ENCODE assay signal across 10 cellular contexts in the genomic region with DNA sequence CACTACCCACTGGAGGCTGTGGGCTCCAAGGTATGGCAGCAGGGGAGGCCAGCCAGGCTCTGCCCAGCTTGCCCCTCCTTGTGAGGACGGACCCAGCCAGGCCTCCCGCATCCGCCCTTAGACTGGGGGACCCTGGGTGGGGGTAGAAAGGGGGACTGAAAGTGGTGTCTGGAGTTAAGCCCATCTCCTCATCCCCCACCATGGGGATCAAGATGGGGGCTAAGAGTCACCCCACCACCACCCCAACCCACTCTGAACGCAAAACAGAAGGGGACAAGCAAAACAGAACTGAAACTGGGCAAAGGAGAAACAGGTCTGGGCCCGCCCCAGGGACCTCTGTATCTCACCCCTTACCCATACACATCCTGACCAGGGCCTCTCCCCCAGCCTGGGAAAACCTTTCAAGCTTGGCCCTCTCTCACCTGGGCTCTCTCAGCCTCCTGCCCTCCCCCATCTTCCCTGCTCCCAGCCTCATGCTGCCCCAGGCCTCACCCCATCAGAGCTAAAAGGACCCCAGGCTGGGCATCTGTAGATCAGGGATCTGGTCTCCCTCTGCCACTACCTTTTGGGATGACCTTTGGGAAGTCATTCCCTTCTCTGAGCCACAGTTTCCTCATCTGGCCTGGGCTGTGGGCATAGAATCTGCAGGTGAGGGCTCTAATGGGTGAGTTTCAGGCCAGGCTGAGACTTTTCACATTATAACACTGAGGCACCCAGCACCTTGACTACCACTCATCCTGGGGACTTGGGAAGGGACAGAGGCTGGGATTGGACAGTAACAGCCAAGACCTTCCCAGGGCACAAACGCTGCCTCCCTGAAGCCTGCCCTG. TPM values are rescaled to one million over a fixed set of nuclear protein-coding genes. Genes with fewer than 3 reads are reported as not detected.
DNase-seq lines count a peak whose midpoint lies in the region; ATAC-seq, FAIRE-seq and TF ChIP-seq lines count a peak whose summit lies in the region.
"Had no signal": no experiment of that assay in that cellular context is flagged by ENCODE, and none has a peak within 500 bp of the region (broad histone marks: within the 10 kb centered on the region; RNA-seq: fewer than 3 reads in every experiment).

No MANE protein-coding gene starts in this region.

- 0 out of 2 replicates have a peak, but pooled peaks have one; percentile 0 for TF ChIP-seq RAD21 in GM12878 (IDR thresholded peaks at IDR 0.05; ENCODE audit: insufficient read depth, low read depth, low read length)

- H3K4me3 ChIP-seq in GM12878 (peak overlapping the region; percentile 54), thymus (ENCODE audit: low read length) (no peak overlapping the region)

- in situ Hi-C loops in GM12878 (cut with MboI) = loop anchor here (5.0 kb wide), 1 partner anchor 385 kb away; a partner anchor contains a TSS

- intact Hi-C loops in GM12878 (cut with micrococcal nuclease; ENCODE audit: unreplicated experiment) = loop anchor here (1.0 to 10.0 kb wide), 4 partner anchors 14 to 737 kb away; no protein-coding TSS in a partner anchor

- CTCF ChIA-PET in GM12878 (lab: Yijun Ruan, JAX) = interaction anchor here (1.2 to 15.7 kb wide), 7 partner anchors 9 to 41 kb away, joined by 4 to 226 read pairs (median 5); no protein-coding TSS in a partner anchor

- TF ChIP-seq CTCF in GM12878 (IDR thresholded peaks at IDR 0.05 in 2 of 3, conservative IDR thresholded peaks at IDR 0.05 in 1 of 3; ENCODE audit: control insufficient read depth in 2 of 3, extremely low read depth in 1 of 3, insufficient read depth in 1 of 3, low read depth in 3 of 3, low read length in 3 of 3) = no peak

- peak overlapping the region; percentile 73 to 99 for H3K27ac Mint-ChIP-seq in activated naive CD4-positive, alpha-beta T cell treated with anti-CD3 and anti-CD28 coated beads, Interleukin-2, amount 50 U/mL, for 72 hours

- H3K4me2 ChIP-seq in GM12878 (ENCODE audit: control insufficient read depth, insufficient read depth) = peak overlapping the region; percentile 96

- H3K79me2 ChIP-seq in GM12878 (ENCODE audit: control insufficient read depth, insufficient read depth, low read length) = peaks cover 71% of the 10 kb centered on the region

- no peak overlapping the region for H2AFZ ChIP-seq in GM12878 (ENCODE audit: control insufficient read depth, low read depth, low read length)

- H3K4me1 ChIP-seq in GM12878 (ENCODE audit: control insufficient read depth, insufficient read depth, low read length) (peaks cover 94% of the 10 kb centered on the region), thymus (ENCODE audit: control insufficient read depth, insufficient read depth, low read length) (peaks cover 61% of the 10 kb centered on the region)

- no peak for TF ChIP-seq POLR2A in GM12878 (IDR thresholded peaks at IDR 0.05; ENCODE audit: low read depth, low read length)

- no peaks in the 10 kb centered on the region for H4K20me1 ChIP-seq in GM12878 (ENCODE audit: control insufficient read depth, insufficient read depth)

- H3K36me3 Mint-ChIP-seq in activated naive CD4-positive, alpha-beta T cell treated with anti-CD3 and anti-CD28 coated beads, Interleukin-2, amount 50 U/mL, for 72 hours = no peaks in the 10 kb centered on the region
- H3K36me3 Mint-ChIP-seq: CD8-positive, alpha-beta T cell had no signal

- peak overlapping the region; percentile 76 for H3K9ac ChIP-seq in GM12878 (ENCODE audit: control insufficient read depth, insufficient read depth, low read length)

- no peak for DNase-seq in activated naive CD4-positive, alpha-beta T cell treated with anti-CD3 and anti-CD28 coated beads, Interleukin-2, amount 50 U/mL, for 72 hours (ENCODE audit: low spot score in 2 of 2)
- DNase-seq in activated naive CD4-positive, alpha-beta T cell treated with Interleukin-2 at 50 U/mL for 16 hours = no peak
- DNase-seq in GM12878 (ENCODE audit: low read depth, low spot score) (peak; percentile 82), NCI-H1436 treated with DMSO at 0.1 percent for 48 hours (lab: John Stamatoyannopoulos, UW) (no peak), HPDE6-E6E7 (ENCODE audit: extremely low spot score) (no peak), NCI-H82 (lab: John Stamatoyannopoulos, UW) (no peak)
- DNase-seq: activated effector memory CD4-positive, alpha-beta T cell treated with Interleukin-2 at 50 U/mL for 16 hours had no signal

- no TSS peak for BruUV-seq in GM12878 (replicated peaks; lab: Mats Ljungman, UMichigan)

- RAD21 ChIA-PET in GM12878 (lab: Charles Lee; ENCODE audit: unreplicated experiment) = interaction anchor here (1.0 to 20.3 kb wide), 7 partner anchors 8 to 390 kb away, joined by 3 to 496 read pairs (median 8); a partner anchor contains a TSS

- POLR2A ChIA-PET in GM12878 (lab: Charles Lee) = interaction anchor here (0.7 to 6.2 kb wide), 6 partner anchors 12 to 394 kb away, joined by 3 to 171 read pairs (median 6); a partner anchor contains a TSS

- SMC1A ChIA-PET in GM12878 (lab: Charles Lee; ENCODE audit: uncharacterized antibody, unreplicated experiment) = interaction anchor here (0.9 to 12.5 kb wide), 6 partner anchors 7 to 37 kb away, joined by 3 to 336 read pairs (median 28); a partner anchor contains a TSS

- peak; percentile 81 to 89; a peak in 3 of 4 replicates for TF ChIP-seq EP300 in GM12878 (IDR thresholded peaks at IDR 0.05; ENCODE audit: borderline replicate concordance in 1 of 2, control insufficient read depth in 1 of 2, low read depth in 2 of 2, low read length in 2 of 2)

- no peaks in the 10 kb centered on the region for H3K9me3 Mint-ChIP-seq in activated naive CD4-positive, alpha-beta T cell treated with anti-CD3 and anti-CD28 coated beads, Interleukin-2, amount 50 U/mL, for 72 hours
- H3K9me3 Mint-ChIP-seq: CD8-positive, alpha-beta T cell had no signal

- 0% methylated on average over 6 of the region's 6 CpGs for WGBS in GM12878 (ENCODE audit: insufficient coverage, insufficient replicate concordance, low lambda C conversion rate, missing lambda C conversion rate)
- WGBS in thymus = 89% methylated on average over 6 of the region's 6 CpGs

- peak in 1 of 2 donors; percentile 13 for ATAC-seq in activated naive CD4-positive, alpha-beta T cell treated with anti-CD3 and anti-CD28 coated beads, Interleukin-2, amount 50 U/mL, for 72 hours
- peak; percentile 26 for ATAC-seq in HG03442 (IDR thresholded peaks at IDR 0.05; ENCODE audit: unreplicated experiment)
- peak; percentile 46 for ATAC-seq in GM12878

- H3K27me3 ChIP-seq in GM12878 (replicated peaks in 1 of 2; ENCODE audit: control insufficient read depth in 2 of 2, insufficient read depth in 2 of 2, low read length in 1 of 2) (no peaks in the 10 kb centered on the region), thymus (ENCODE audit: control insufficient read depth, insufficient read depth) (no peaks in the 10 kb centered on the region)

- H3K27ac ChIP-seq in GM12878 (ENCODE audit: control insufficient read depth, insufficient read depth) = peak overlapping the region; percentile 100
- H3K27ac ChIP-seq in thymus (ENCODE audit: low read depth) = peak overlapping the region; percentile 32

- FAIRE-seq in GM12878 (lab: Jason Lieb, UNC) = peak; percentile 47

- no peaks in the 10 kb centered on the region for H3K36me3 ChIP-seq in GM12878 (ENCODE audit: control insufficient read depth in 2 of 2, insufficient read depth in 2 of 2, low read length in 1 of 2)
- H3K36me3 ChIP-seq in thymus (ENCODE audit: control insufficient read depth, insufficient read depth) = no peaks in the 10 kb centered on the region

- no peaks in the 10 kb centered on the region for H3K9me3 ChIP-seq in GM12878 (replicated peaks; ENCODE audit: control insufficient read depth, insufficient read depth, low read length)
- no peaks in the 10 kb centered on the region for H3K9me3 ChIP-seq in thymus (ENCODE audit: control insufficient read depth)

RNA-seq across cellular contexts. Expression of a gene that starts 30.0 kb away (rescaled TPM):
- total RNA-seq in activated naive CD4-positive, alpha-beta T cell treated with anti-CD3 and anti-CD28 coated beads, Interleukin-2, amount 50 U/mL, for 72 hours = under 1 TPM in 1 of 2 donors, not detected in 1; 0.59 TPM
- 8.3 and 9.5 TPM in 2 replicates for total RNA-seq in GM12878 (2013; cell fraction: nucleolus; rRNA removed)
- total RNA-seq in GM12878 (2014; rRNA removed) (not detected in 2 replicates), GM12878 (2014; rRNA removed; fragmentation: Illumina TruSeq; extraction: Trizol) (not detected in 2 replicates), GM12878 (2021) (0.29 and 0.69 TPM in 2 replicates)
- 0.34 TPM for polyA plus RNA-seq in GM12878 (2011; ENCODE audit: low read depth)
- polyA plus RNA-seq in GM12878 (2011; rRNA removed) (1.1 and 1.2 TPM in 2 replicates), GM12878 (2014; fragmentation: Illumina TruSeq; extraction: Trizol) (0.19 TPM in 1 of 2 replicates, not detected in the other), GM12878 (2014; fragmentation: Nextera tagmentation; extraction: Ambion mirVana) (under 1 TPM; 0.11 to 0.23 TPM), GM12878 (2014; rRNA removed) (0.52 TPM in 1 of 2 replicates, not detected in the other), GM12878 (2016; fragmentation: Nextera tagmentation; extraction: Ambion mirVana) (not detected), thymus (1.0 TPM)
- 0.90 and 1.7 TPM in 2 replicates for polyA plus RNA-seq in GM12878 (2011; cell fraction: cytosol; rRNA removed)
- polyA plus RNA-seq in GM12878 (2011; cell fraction: nucleus; rRNA removed) = 1.4 and 3.2 TPM in 2 replicates
- polyA plus RNA-seq in GM12878 (2012) = 0.50 and 1.1 TPM in 2 replicates
- 0.80 and 2.3 TPM in 2 replicates for polyA minus RNA-seq in GM12878 (2011; rRNA and poly(A)+ RNA removed)
- not detected in 2 replicates for polyA minus RNA-seq in GM12878 (2011; cell fraction: cytosol; rRNA and poly(A)+ RNA removed)
- polyA minus RNA-seq in GM12878 (2011; cell fraction: nucleus; rRNA and poly(A)+ RNA removed) = 1.4 and 1.5 TPM in 2 replicates
- total RNA-seq: CD8-positive, alpha-beta T cell had no signal

RNA-seq across cellular contexts. Expression of a gene that starts 36.3 kb away (rescaled TPM):
- total RNA-seq in activated naive CD4-positive, alpha-beta T cell treated with anti-CD3 and anti-CD28 coated beads, Interleukin-2, amount 50 U/mL, for 72 hours = 10 to 100 TPM; 47.8 to 53.6 TPM
- 137 and 160 TPM in 2 replicates for total RNA-seq in GM12878 (2013; cell fraction: nucleolus; rRNA removed)
- 56.3 and 58.3 TPM in 2 replicates for total RNA-seq in GM12878 (2014; rRNA removed)
- total RNA-seq in GM12878 (2014; rRNA removed; fragmentation: Illumina TruSeq; extraction: Trizol) = 48.7 and 52.9 TPM in 2 replicates
- 112 and 114 TPM in 2 replicates for total RNA-seq in GM12878 (2021)
- polyA plus RNA-seq in GM12878 (2011; ENCODE audit: low read depth) = 33.6 TPM
- 37.6 and 65.2 TPM in 2 replicates for polyA plus RNA-seq in GM12878 (2011; rRNA removed)
- polyA plus RNA-seq in GM12878 (2011; cell fraction: cytosol; rRNA removed) = 115 and 126 TPM in 2 replicates
- polyA plus RNA-seq in GM12878 (2011; cell fraction: nucleus; rRNA removed) = 208 and 229 TPM in 2 replicates
- polyA plus RNA-seq in GM12878 (2012) = 60.0 and 110 TPM in 2 replicates
- polyA plus RNA-seq in GM12878 (2014; fragmentation: Illumina TruSeq; extraction: Trizol) = 47.9 and 70.5 TPM in 2 replicates
- 1 to 10 TPM in 1 of 2 experiments, under 1 TPM in 1; 0.08 to 1.1 TPM for polyA plus RNA-seq in GM12878 (2014; fragmentation: Nextera tagmentation; extraction: Ambion mirVana)
- 99.1 and 99.2 TPM in 2 replicates for polyA plus RNA-seq in GM12878 (2014; rRNA removed)
- polyA plus RNA-seq in GM12878 (2016; fragmentation: Nextera tagmentation; extraction: Ambion mirVana) = 10 to 100 TPM; 13.3 to 15.6 TPM
- 75.6 and 130 TPM in 2 replicates for polyA minus RNA-seq in GM12878 (2011; rRNA and poly(A)+ RNA removed)
- polyA minus RNA-seq in GM12878 (2011; cell fraction: cytosol; rRNA and poly(A)+ RNA removed) = 48.1 and 52.4 TPM in 2 replicates
- 48.2 and 63.7 TPM in 2 replicates for polyA minus RNA-seq in GM12878 (2011; cell fraction: nucleus; rRNA and poly(A)+ RNA removed)
- polyA plus RNA-seq in thymus = 12.3 TPM
